In genomic region chr7:100516135-100516812, GRCh38 we compare ENCODE assay signal across 8 cellular contexts. TPM values are rescaled to one million over a fixed set of nuclear protein-coding genes. Genes with fewer than 3 reads are reported as not detected.
DNase-seq lines count a peak whose midpoint lies in the region; ATAC-seq lines count a peak whose summit lies in the region.

No MANE protein-coding gene starts in this region.

- peak; percentile 61 for ATAC-seq in stimulated activated naive CD8-positive, alpha-beta T cell treated with anti-CD3 and anti-CD28 coated beads, Interleukin-15, Interleukin-2, amounts not matched to agents 100 U/mL and 50 U/mL, for 24 hours
- ATAC-seq in GM18517 (IDR thresholded peaks at IDR 0.05; ENCODE audit: unreplicated experiment): no peak

- DNase-seq in DMS 273 (lab: John Stamatoyannopoulos, UW; ENCODE audit: unreplicated experiment) (peak; percentile 60), HK-2 (ENCODE audit: unreplicated experiment) (peak; percentile 14), foreskin melanocyte (peak; percentile 68), DMS153 (lab: John Stamatoyannopoulos, UW) (no peak), SIG-M5 (lab: John Stamatoyannopoulos, UW) (no peak)
- peak; percentile 52 for DNase-seq in activated CD4-positive, alpha-beta memory T cell treated with anti-CD3 and anti-CD28 coated beads, Interleukin-2, amount 10 ng/mL, durations not matched to agents 7 days and 5 days
- DNase-seq in stimulated activated naive CD8-positive, alpha-beta T cell treated with anti-CD3 and anti-CD28 coated beads, Interleukin-15, Interleukin-2, amounts not matched to agents 100 U/mL and 50 U/mL, for 24 hours: peak; percentile 21

- no peaks in the 10 kb centered on the region for H3K36me3 Mint-ChIP-seq in activated CD4-positive, alpha-beta memory T cell treated with anti-CD3 and anti-CD28 coated beads, Interleukin-2, amount 10 ng/mL, durations not matched to agents 7 days and 5 days (ENCODE audit: low read depth)

- no peaks in the 10 kb centered on the region for H3K9me3 Mint-ChIP-seq in activated CD4-positive, alpha-beta memory T cell treated with anti-CD3 and anti-CD28 coated beads, Interleukin-2, amount 10 ng/mL, durations not matched to agents 7 days and 5 days

- H3K4me3 Mint-ChIP-seq in activated CD4-positive, alpha-beta memory T cell treated with anti-CD3 and anti-CD28 coated beads, Interleukin-2, amount 10 ng/mL, durations not matched to agents 7 days and 5 days: no peak overlapping the region

- peaks cover 16% of the 10 kb centered on the region for H3K4me1 Mint-ChIP-seq in activated CD4-positive, alpha-beta memory T cell treated with anti-CD3 and anti-CD28 coated beads, Interleukin-2, amount 10 ng/mL, durations not matched to agents 7 days and 5 days

- CTCF ChIA-PET in activated CD4-positive, alpha-beta memory T cell treated with anti-CD3 and anti-CD28 coated beads, Interleukin-2, amount 10 ng/mL, durations not matched to agents 7 days and 5 days (lab: Charles Lee): interaction anchor here (0.6 to 1.6 kb wide), 9 partner anchors 10 to 61 kb away, joined by 3 to 7 read pairs (median 6); partner anchors contain the start of gene NYAP1

- no peaks in the 10 kb centered on the region for H3K27me3 Mint-ChIP-seq in activated CD4-positive, alpha-beta memory T cell treated with anti-CD3 and anti-CD28 coated beads, Interleukin-2, amount 10 ng/mL, durations not matched to agents 7 days and 5 days

- peak overlapping the region; percentile 49 for H3K27ac Mint-ChIP-seq in activated CD4-positive, alpha-beta memory T cell treated with anti-CD3 and anti-CD28 coated beads, Interleukin-2, amount 10 ng/mL, durations not matched to agents 7 days and 5 days

- POLR2A ChIA-PET in activated CD4-positive, alpha-beta memory T cell treated with anti-CD3 and anti-CD28 coated beads, Interleukin-2, amount 10 ng/mL, durations not matched to agents 7 days and 5 days (lab: Charles Lee): interaction anchor here (0.9 to 1.9 kb wide), 4 partner anchors 16 to 29 kb away, joined by 3 to 8 read pairs (median 4); partner anchors contain the start of gene AGFG2

RNA-seq across cellular contexts. Expression of gene AGFG2, which starts 22.7 kb away (rescaled TPM):
- total RNA-seq in activated CD4-positive, alpha-beta memory T cell treated with anti-CD3 and anti-CD28 coated beads, Interleukin-2, amount 10 ng/mL, durations not matched to agents 7 days and 5 days: 10 to 100 TPM; 53.9 to 59.8 TPM

RNA-seq across cellular contexts. Expression of gene NYAP1, which starts 32.5 kb away (rescaled TPM):
- under 1 TPM; 0.05 to 0.13 TPM for total RNA-seq in activated CD4-positive, alpha-beta memory T cell treated with anti-CD3 and anti-CD28 coated beads, Interleukin-2, amount 10 ng/mL, durations not matched to agents 7 days and 5 days

RNA-seq across cellular contexts. Expression of gene TSC22D4, which starts 37.3 kb away (rescaled TPM):
- total RNA-seq in activated CD4-positive, alpha-beta memory T cell treated with anti-CD3 and anti-CD28 coated beads, Interleukin-2, amount 10 ng/mL, durations not matched to agents 7 days and 5 days: 100 to 1,000 TPM; 133 to 136 TPM

RNA-seq across cellular contexts. Expression of gene SPACDR, which starts 52.2 kb away (rescaled TPM):
- 1 to 10 TPM; 4.0 to 4.3 TPM for total RNA-seq in activated CD4-positive, alpha-beta memory T cell treated with anti-CD3 and anti-CD28 coated beads, Interleukin-2, amount 10 ng/mL, durations not matched to agents 7 days and 5 days

RNA-seq across cellular contexts. Expression of gene SAP25, which starts 57.4 kb away (rescaled TPM):
- total RNA-seq in activated CD4-positive, alpha-beta memory T cell treated with anti-CD3 and anti-CD28 coated beads, Interleukin-2, amount 10 ng/mL, durations not matched to agents 7 days and 5 days: 10 to 100 TPM; 29.1 to 30.0 TPM

Comparison
In these comparisons a context has a peak if more than half of its experiments do, and no peak if none do; other contexts are left out.
1. DNase-seq: peak in DMS 273 (single experiment), HK-2 (single experiment), activated CD4-positive, alpha-beta memory T cell treated with anti-CD3 and anti-CD28 coated beads, Interleukin-2, amount 10 ng/mL, durations not matched to agents 7 days and 5 days (single experiment), foreskin melanocyte (single experiment) and stimulated activated naive CD8-positive, alpha-beta T cell treated with anti-CD3 and anti-CD28 coated beads, Interleukin-15, Interleukin-2, amounts not matched to agents 100 U/mL and 50 U/mL, for 24 hours (single experiment); none in DMS153 (single experiment) and SIG-M5 (single experiment).